ENCODE assay signal across 8 cellular contexts in the genomic region with DNA sequence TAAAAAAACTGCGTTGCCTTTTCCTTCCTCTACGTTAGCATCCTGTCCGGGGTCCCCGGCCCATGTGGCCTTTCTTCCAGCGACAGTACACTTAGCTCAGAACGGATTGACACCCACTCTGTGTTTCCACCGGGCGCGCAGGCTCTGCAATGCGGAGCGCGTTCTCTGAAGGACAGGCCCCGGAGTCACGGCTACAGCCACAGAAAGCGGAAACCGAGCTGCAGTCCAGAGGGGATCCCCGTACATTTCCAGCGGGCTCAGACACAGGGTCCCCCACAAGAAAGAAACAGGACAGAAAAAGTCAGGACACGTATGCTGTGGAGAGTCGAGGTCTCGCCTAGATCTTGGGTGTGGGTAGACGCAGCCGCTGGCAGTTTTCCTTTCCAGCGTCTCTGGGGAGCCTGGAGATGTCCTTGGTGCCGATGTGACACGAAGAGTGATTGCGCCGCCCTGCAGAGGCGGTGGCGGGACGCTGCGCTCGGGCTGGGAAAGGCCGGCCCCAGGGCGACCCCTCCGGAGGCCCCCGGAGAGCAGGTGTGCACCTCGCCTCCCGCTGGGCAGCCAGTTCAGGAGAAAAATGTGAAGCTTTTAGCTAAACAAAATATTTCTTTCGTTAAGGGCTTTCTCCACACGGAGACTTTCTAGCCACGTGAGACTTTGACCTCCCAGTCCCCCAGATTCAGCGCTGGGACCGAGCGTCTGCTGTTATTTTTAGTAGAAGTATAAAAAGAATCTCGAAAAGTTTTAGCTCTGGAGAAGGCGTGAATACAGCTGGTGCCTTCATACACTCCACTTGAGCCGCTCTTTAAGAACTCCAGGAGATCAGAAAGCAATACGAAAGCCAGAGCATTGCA. TPM values are rescaled to one million over a fixed set of nuclear protein-coding genes. Genes with fewer than 3 reads are reported as not detected.
DNase-seq lines count a peak whose midpoint lies in the region; ATAC-seq and TF ChIP-seq lines count a peak whose summit lies in the region.

No MANE protein-coding gene starts in this region.

- no peaks in the 10 kb centered on the region for H3K9me2 ChIP-seq in neural cell (ENCODE audit: insufficient read depth, low read length)

- intact Hi-C loops in esophagus muscularis mucosa (cut with DNase I): loop anchor here (10.0 kb wide), 2 partner anchors 223 to 457 kb away; no protein-coding TSS in a partner anchor

- H3K9me3 Mint-ChIP-seq in activated CD8-positive, alpha-beta memory T cell treated with anti-CD3 and anti-CD28 coated beads, Interleukin-2, amount 10 ng/mL, durations not matched to agents 7 days and 5 days (ENCODE audit: low read depth): no peaks in the 10 kb centered on the region

- H3K9ac ChIP-seq in neural cell (ENCODE audit: low read length): no peak overlapping the region

- H3K4me1 ChIP-seq in esophagus muscularis mucosa: peaks cover 46 to 68% (median 66%) of the 10 kb centered on the region in 4 donors

- H3K27ac Mint-ChIP-seq in activated CD8-positive, alpha-beta memory T cell treated with anti-CD3 and anti-CD28 coated beads, Interleukin-2, amount 10 ng/mL, durations not matched to agents 7 days and 5 days: peak overlapping the region; percentile 46

- peak overlapping the region; percentile 68 for H3K4me3 Mint-ChIP-seq in activated CD8-positive, alpha-beta memory T cell treated with anti-CD3 and anti-CD28 coated beads, Interleukin-2, amount 10 ng/mL, durations not matched to agents 7 days and 5 days

- CTCF ChIA-PET in activated CD8-positive, alpha-beta memory T cell treated with anti-CD3 and anti-CD28 coated beads, Interleukin-2, amount 10 ng/mL, durations not matched to agents 7 days and 5 days (lab: Charles Lee): interaction anchor here (1.1 to 7.8 kb wide), 9 partner anchors 9 to 56 kb away, joined by 3 to 230 read pairs (median 13); no protein-coding TSS in a partner anchor

- no peaks in the 10 kb centered on the region for H3F3A ChIP-seq in neural cell (ENCODE audit: insufficient read depth, low read length, poor library complexity, severe bottlenecking)

- peaks cover 33% of the 10 kb centered on the region for H3K79me2 ChIP-seq in neural cell (replicated peaks; ENCODE audit: insufficient read depth, low read length)

- no peak for TF ChIP-seq POLR2A in esophagus muscularis mucosa (IDR thresholded peaks at IDR 0.05; ENCODE audit: low read depth)

- H3K27ac ChIP-seq in esophagus muscularis mucosa (replicated peaks in 1 of 4) (peak overlapping the region; percentile 86 to 93 (median 86)), neural cell (ENCODE audit: low read length) (no peak overlapping the region)

- H3K36me3 ChIP-seq in esophagus muscularis mucosa: no peaks in the 10 kb centered on the region
- no peaks in the 10 kb centered on the region for H3K36me3 ChIP-seq in neural cell (ENCODE audit: insufficient read depth, low read length)

- TF ChIP-seq RAD21 in neural cell (conservative IDR thresholded peaks at IDR 0.05): no peak

- TF ChIP-seq EP300 in esophagus muscularis mucosa (IDR thresholded peaks at IDR 0.05): no peak
- no peak for TF ChIP-seq EP300 in neural cell (conservative IDR thresholded peaks at IDR 0.05; ENCODE audit: poor library complexity, severe bottlenecking)

- peaks cover 28% of the 10 kb centered on the region for H3K4me1 Mint-ChIP-seq in activated CD8-positive, alpha-beta memory T cell treated with anti-CD3 and anti-CD28 coated beads, Interleukin-2, amount 10 ng/mL, durations not matched to agents 7 days and 5 days

- no peak overlapping the region for H2AFZ ChIP-seq in neural cell (ENCODE audit: low read depth, low read length)

- peak; percentile 53 for DNase-seq in activated CD8-positive, alpha-beta memory T cell treated with anti-CD3 and anti-CD28 coated beads, Interleukin-2, amount 10 ng/mL, durations not matched to agents 7 days and 5 days
- DNase-seq in esophagus muscularis mucosa (ENCODE audit: extremely low spot score) (no peak), middle frontal gyrus (ENCODE audit: extremely low spot score, low spot score) (no peak), globus pallidus (ENCODE audit: low spot score) (no peak), GDM1 (lab: John Stamatoyannopoulos, UW) (no peak)

- H3K27me3 ChIP-seq in esophagus muscularis mucosa (peaks cover 0 to 12% (median 0%) of the 10 kb centered on the region in 4 donors), neural cell (ENCODE audit: insufficient read depth, low read depth, low read length) (peaks cover 13% of the 10 kb centered on the region)

- no peak overlapping the region for H3K4me2 ChIP-seq in neural cell (ENCODE audit: low read length)

- H3K9me3 ChIP-seq in esophagus muscularis mucosa (no peaks in the 10 kb centered on the region), neural cell (ENCODE audit: low read length) (no peaks in the 10 kb centered on the region)

- WGBS in esophagus muscularis mucosa: 9% methylated on average over 32 of the region's 49 CpGs

- H4K20me1 ChIP-seq in neural cell (ENCODE audit: insufficient read depth): no peaks in the 10 kb centered on the region

- peaks cover 11% of the 10 kb centered on the region for H3K27me3 Mint-ChIP-seq in activated CD8-positive, alpha-beta memory T cell treated with anti-CD3 and anti-CD28 coated beads, Interleukin-2, amount 10 ng/mL, durations not matched to agents 7 days and 5 days

- H3K4me3 ChIP-seq in GM12875 (ENCODE audit: low read depth, low read length) (peak overlapping the region; percentile 48), esophagus muscularis mucosa (peak overlapping the region; percentile 58 to 63 (median 60)), neural cell (ENCODE audit: low read length) (peak overlapping the region; percentile 39)

- peaks cover 1% of the 10 kb centered on the region for H3K36me3 Mint-ChIP-seq in activated CD8-positive, alpha-beta memory T cell treated with anti-CD3 and anti-CD28 coated beads, Interleukin-2, amount 10 ng/mL, durations not matched to agents 7 days and 5 days

- peak; percentile 44; the same call in 1 of the 2 replicates for TF ChIP-seq CTCF in GM12875 (IDR thresholded peaks at IDR 0.05; ENCODE audit: borderline replicate concordance, insufficient read depth, low read depth, low read length)
- TF ChIP-seq CTCF in esophagus muscularis mucosa (IDR thresholded peaks at IDR 0.05): no peak
- TF ChIP-seq CTCF in neural cell (IDR thresholded peaks at IDR 0.05; ENCODE audit: poor library complexity, severe bottlenecking): no peak

- peak; percentile 42 for ATAC-seq in HG03039 (IDR thresholded peaks at IDR 0.05; ENCODE audit: unreplicated experiment)
- ATAC-seq in activated CD8-positive, alpha-beta memory T cell treated with anti-CD3 and anti-CD28 coated beads, Interleukin-2, amount 10 ng/mL, durations not matched to agents 7 days and 5 days: peak; percentile 46

TF ChIP-seq in neural cell, 6 proteins besides CTCF, POLR2A, EP300 and RAD21:
- TF ChIP-seq SMC3 (conservative IDR thresholded peaks at IDR 0.05; ENCODE audit: poor library complexity): no peak

RNA-seq across cellular contexts. Expression of gene ACKR3, which starts 1.3 kb away (rescaled TPM):
- total RNA-seq in activated CD8-positive, alpha-beta memory T cell treated with anti-CD3 and anti-CD28 coated beads, Interleukin-2, amount 10 ng/mL, durations not matched to agents 7 days and 5 days: 1 to 10 TPM; 1.3 to 3.3 TPM
- 10 to 100 TPM; 24.9 to 52.9 (median 51.0) TPM for total RNA-seq in esophagus muscularis mucosa
- 0.74 and 1.7 TPM in 2 replicates for polyA plus RNA-seq in neural cell
- polyA minus RNA-seq in neural cell: 1.9 and 2.1 TPM in 2 replicates

Comparison
In these comparisons a context has a peak if more than half of its experiments do, and no peak if none do; other contexts are left out.
1. RNA of gene ACKR3, which starts 1.3 kb away (total RNA-seq): 24.9 to 52.9 TPM in esophagus muscularis mucosa; 1.3 to 3.3 TPM in activated CD8-positive, alpha-beta memory T cell treated with anti-CD3 and anti-CD28 coated beads, Interleukin-2, amount 10 ng/mL, durations not matched to agents 7 days and 5 days; every median in the first group is over 4 times any median in the second.
2. Peak in every context shown above with its lines, with median percentiles within 50 percentile points of each other: H3K4me3 ChIP-seq.